1 cellular context compared by ENCODE assay signal in the genomic region with DNA sequence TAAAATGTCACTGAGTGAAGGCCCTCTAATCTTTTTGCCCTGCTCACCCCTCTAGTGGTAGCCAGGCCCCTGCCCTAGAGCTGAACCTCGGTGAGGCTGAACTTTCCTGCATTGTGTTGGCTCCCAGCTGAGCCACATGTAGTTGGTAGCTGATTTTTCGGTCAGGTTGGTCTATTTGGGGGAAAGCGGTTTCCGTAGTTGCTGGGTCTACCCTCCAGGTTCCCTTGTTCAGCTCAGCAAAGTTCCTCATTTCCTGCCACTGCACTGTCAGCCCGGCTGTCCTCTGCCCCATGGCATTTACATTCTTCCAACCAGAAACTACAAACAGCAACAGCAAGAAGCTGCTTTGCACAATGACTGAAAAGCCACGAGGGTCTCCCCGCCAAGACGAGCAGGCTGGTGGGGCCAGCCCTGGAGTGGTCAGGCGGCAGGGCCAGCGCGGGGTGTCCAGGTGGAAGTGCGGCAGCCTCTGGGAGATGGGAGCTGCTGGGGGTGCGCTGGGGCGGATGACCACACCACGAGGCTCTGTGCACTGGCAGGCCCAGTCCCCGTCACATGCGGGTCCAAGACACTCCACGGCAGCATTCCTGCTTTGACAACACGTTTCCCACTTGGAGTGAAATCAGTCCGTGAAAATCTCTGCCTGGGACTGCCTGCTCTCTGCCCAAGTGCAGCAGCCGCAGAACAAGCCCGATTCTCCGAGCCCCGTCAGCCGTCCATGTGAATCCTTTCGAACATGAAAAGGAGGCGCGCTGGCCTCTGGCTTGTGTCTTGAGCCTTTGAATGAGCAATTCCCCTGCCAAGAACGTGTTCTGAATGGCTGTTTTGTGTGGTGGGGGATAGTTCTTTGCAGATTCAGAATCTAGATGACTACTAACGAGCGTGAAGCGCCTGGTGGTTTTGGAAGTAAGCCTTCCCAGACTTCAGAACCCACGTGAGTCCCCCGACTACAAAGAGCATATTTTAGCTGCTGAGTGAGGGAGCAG.
TF ChIP-seq lines count a peak whose summit lies in the region.

No MANE protein-coding gene starts in this region.

TF ChIP-seq in GM23338, 12 proteins besides CTCF, POLR2A, EP300 and RAD21 (continued from another document):
- TF ChIP-seq, protein P1, sequence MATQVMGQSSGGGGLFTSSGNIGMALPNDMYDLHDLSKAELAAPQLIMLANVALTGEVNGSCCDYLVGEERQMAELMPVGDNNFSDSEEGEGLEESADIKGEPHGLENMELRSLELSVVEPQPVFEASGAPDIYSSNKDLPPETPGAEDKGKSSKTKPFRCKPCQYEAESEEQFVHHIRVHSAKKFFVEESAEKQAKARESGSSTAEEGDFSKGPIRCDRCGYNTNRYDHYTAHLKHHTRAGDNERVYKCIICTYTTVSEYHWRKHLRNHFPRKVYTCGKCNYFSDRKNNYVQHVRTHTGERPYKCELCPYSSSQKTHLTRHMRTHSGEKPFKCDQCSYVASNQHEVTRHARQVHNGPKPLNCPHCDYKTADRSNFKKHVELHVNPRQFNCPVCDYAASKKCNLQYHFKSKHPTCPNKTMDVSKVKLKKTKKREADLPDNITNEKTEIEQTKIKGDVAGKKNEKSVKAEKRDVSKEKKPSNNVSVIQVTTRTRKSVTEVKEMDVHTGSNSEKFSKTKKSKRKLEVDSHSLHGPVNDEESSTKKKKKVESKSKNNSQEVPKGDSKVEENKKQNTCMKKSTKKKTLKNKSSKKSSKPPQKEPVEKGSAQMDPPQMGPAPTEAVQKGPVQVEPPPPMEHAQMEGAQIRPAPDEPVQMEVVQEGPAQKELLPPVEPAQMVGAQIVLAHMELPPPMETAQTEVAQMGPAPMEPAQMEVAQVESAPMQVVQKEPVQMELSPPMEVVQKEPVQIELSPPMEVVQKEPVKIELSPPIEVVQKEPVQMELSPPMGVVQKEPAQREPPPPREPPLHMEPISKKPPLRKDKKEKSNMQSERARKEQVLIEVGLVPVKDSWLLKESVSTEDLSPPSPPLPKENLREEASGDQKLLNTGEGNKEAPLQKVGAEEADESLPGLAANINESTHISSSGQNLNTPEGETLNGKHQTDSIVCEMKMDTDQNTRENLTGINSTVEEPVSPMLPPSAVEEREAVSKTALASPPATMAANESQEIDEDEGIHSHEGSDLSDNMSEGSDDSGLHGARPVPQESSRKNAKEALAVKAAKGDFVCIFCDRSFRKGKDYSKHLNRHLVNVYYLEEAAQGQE (IDR thresholded peaks at IDR 0.05; ENCODE audit: unreplicated experiment), result no peak
- TF ChIP-seq, protein P2, sequence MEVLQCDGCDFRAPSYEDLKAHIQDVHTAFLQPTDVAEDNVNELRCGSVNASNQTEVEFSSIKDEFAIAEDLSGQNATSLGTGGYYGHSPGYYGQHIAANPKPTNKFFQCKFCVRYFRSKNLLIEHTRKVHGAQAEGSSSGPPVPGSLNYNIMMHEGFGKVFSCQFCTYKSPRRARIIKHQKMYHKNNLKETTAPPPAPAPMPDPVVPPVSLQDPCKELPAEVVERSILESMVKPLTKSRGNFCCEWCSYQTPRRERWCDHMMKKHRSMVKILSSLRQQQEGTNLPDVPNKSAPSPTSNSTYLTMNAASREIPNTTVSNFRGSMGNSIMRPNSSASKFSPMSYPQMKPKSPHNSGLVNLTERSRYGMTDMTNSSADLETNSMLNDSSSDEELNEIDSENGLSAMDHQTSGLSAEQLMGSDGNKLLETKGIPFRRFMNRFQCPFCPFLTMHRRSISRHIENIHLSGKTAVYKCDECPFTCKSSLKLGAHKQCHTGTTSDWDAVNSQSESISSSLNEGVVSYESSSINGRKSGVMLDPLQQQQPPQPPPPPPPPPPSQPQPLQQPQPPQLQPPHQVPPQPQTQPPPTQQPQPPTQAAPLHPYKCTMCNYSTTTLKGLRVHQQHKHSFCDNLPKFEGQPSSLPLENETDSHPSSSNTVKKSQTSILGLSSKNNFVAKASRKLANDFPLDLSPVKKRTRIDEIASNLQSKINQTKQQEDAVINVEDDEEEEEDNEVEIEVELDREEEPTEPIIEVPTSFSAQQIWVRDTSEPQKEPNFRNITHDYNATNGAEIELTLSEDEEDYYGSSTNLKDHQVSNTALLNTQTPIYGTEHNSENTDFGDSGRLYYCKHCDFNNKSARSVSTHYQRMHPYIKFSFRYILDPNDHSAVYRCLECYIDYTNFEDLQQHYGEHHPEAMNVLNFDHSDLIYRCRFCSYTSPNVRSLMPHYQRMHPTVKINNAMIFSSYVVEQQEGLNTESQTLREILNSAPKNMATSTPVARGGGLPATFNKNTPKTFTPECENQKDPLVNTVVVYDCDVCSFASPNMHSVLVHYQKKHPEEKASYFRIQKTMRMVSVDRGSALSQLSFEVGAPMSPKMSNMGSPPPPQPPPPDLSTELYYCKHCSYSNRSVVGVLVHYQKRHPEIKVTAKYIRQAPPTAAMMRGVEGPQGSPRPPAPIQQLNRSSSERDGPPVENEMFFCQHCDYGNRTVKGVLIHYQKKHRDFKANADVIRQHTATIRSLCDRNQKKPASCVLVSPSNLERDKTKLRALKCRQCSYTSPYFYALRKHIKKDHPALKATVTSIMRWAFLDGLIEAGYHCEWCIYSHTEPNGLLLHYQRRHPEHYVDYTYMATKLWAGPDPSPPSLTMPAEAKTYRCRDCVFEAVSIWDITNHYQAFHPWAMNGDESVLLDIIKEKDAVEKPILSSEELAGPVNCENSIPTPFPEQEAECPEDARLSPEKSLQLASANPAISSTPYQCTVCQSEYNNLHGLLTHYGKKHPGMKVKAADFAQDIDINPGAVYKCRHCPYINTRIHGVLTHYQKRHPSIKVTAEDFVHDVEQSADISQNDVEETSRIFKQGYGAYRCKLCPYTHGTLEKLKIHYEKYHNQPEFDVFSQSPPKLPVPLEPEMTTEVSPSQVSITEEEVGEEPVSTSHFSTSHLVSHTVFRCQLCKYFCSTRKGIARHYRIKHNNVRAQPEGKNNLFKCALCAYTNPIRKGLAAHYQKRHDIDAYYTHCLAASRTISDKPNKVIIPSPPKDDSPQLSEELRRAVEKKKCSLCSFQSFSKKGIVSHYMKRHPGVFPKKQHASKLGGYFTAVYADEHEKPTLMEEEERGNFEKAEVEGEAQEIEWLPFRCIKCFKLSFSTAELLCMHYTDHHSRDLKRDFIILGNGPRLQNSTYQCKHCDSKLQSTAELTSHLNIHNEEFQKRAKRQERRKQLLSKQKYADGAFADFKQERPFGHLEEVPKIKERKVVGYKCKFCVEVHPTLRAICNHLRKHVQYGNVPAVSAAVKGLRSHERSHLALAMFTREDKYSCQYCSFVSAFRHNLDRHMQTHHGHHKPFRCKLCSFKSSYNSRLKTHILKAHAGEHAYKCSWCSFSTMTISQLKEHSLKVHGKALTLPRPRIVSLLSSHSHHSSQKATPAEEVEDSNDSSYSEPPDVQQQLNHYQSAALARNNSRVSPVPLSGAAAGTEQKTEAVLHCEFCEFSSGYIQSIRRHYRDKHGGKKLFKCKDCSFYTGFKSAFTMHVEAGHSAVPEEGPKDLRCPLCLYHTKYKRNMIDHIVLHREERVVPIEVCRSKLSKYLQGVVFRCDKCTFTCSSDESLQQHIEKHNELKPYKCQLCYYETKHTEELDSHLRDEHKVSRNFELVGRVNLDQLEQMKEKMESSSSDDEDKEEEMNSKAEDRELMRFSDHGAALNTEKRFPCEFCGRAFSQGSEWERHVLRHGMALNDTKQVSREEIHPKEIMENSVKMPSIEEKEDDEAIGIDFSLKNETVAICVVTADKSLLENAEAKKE (CRISPR knock-in tag; IDR thresholded peaks at IDR 0.05), result no peak
- TF ChIP-seq POLR2AphosphoS5 (IDR thresholded peaks at IDR 0.05; ENCODE audit: low read depth) (no peak), CREB1 (CRISPR knock-in tag; IDR thresholded peaks at IDR 0.05; ENCODE audit: low read depth) (no peak), ZNF331 (CRISPR knock-in tag; IDR thresholded peaks at IDR 0.05; ENCODE audit: low read depth) (no peak), ZNF114 (CRISPR knock-in tag; IDR thresholded peaks at IDR 0.05) (no peak), EZH2phosphoT487 (IDR thresholded peaks at IDR 0.05; ENCODE audit: unreplicated experiment) (no peak), STAT1 (IDR thresholded peaks at IDR 0.05; ENCODE audit: unreplicated experiment) (no peak), NANOG (IDR thresholded peaks at IDR 0.05; ENCODE audit: borderline replicate concordance) (no peak), EZH2 (IDR thresholded peaks at IDR 0.05; ENCODE audit: low read depth, unreplicated experiment) (no peak)
- TF ChIP-seq, protein P3, sequence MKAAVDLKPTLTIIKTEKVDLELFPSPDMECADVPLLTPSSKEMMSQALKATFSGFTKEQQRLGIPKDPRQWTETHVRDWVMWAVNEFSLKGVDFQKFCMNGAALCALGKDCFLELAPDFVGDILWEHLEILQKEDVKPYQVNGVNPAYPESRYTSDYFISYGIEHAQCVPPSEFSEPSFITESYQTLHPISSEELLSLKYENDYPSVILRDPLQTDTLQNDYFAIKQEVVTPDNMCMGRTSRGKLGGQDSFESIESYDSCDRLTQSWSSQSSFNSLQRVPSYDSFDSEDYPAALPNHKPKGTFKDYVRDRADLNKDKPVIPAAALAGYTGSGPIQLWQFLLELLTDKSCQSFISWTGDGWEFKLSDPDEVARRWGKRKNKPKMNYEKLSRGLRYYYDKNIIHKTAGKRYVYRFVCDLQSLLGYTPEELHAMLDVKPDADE (IDR thresholded peaks at IDR 0.05), result no peak
